ENCODE assay signal across 23 cellular contexts in genomic region chr7:70230761-70231160, GRCh38.
"Had no signal": no experiment of that assay in that cellular context is flagged by ENCODE, and none has a peak within 500 bp of the region (broad histone marks: within the 10 kb centered on the region; RNA-seq: fewer than 3 reads in every experiment).

No MANE protein-coding gene starts in this region.

- H3K9me3 ChIP-seq: colonic mucosa had no signal

- H3K4me1 ChIP-seq: colonic mucosa, esophagus muscularis mucosa, esophagus squamous epithelium, foreskin keratinocyte, gastrocnemius medialis, gastroesophageal sphincter, heart left ventricle, heart right ventricle had no signal

- ATAC-seq: effector memory CD8-positive, alpha-beta T cell; esophagus mucosa; foreskin keratinocyte; gastrocnemius medialis; gastroesophageal sphincter; heart left ventricle; heart right ventricle had no signal

- DNase-seq: colonic mucosa; cortex of kidney; dermis blood vessel endothelial cell; dorsolateral prefrontal cortex; effector CD4-positive, alpha-beta T cell; effector CD8-positive, alpha-beta T cell; effector memory CD4-positive, alpha-beta T cell; effector memory CD8-positive, alpha-beta T cell; endodermal cell; erythroblast; esophagus squamous epithelium; foreskin fibroblast; foreskin keratinocyte; foreskin melanocyte; gastrocnemius medialis; glutamatergic neuron; heart left ventricle; heart right ventricle had no signal

- H3K27ac ChIP-seq: colonic mucosa, coronary artery, epithelial cell of prostate, esophagus muscularis mucosa, esophagus squamous epithelium, foreskin keratinocyte, gastrocnemius medialis, gastroesophageal sphincter, heart left ventricle, heart right ventricle had no signal

- H3K36me3 ChIP-seq: colonic mucosa, esophagus muscularis mucosa, esophagus squamous epithelium, gastrocnemius medialis, gastroesophageal sphincter, heart left ventricle, heart right ventricle had no signal

- H3K27me3 ChIP-seq: colonic mucosa, dorsolateral prefrontal cortex, esophagus muscularis mucosa, esophagus squamous epithelium, foreskin keratinocyte, gastrocnemius medialis, gastroesophageal sphincter, heart left ventricle, heart right ventricle had no signal

- H3K4me3 ChIP-seq: colonic mucosa, coronary artery, dorsolateral prefrontal cortex, esophagus muscularis mucosa, esophagus squamous epithelium, gastrocnemius medialis, gastroesophageal sphincter, heart left ventricle, heart right ventricle had no signal
